29 cellular contexts compared by ENCODE assay signal in the genomic region with DNA sequence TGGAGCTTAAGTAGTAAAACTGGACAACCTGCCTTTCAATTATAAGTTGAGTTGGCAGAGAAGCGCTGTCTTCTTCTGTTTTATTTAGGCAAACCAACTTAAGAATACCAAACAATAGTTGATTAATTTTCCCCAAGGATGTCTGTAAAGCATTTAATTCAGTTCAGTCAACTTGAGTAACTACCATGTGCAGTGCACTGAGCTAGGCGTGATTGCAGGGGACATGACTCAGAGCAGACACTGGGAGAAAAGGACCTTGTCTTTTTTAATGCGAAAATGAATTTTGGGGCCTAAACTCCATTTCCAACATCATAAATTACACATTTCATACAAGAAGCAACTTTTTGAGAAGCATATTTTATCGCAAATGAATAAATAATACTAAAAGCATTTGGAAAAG.
"Had no signal": no experiment of that assay in that cellular context is flagged by ENCODE, and none has a peak within 500 bp of the region (broad histone marks: within the 10 kb centered on the region; RNA-seq: fewer than 3 reads in every experiment).

No MANE protein-coding gene starts in this region.

- DNase-seq: activated CD4-positive, alpha-beta T cell treated with anti-CD3 and anti-CD28 coated beads for 4 hours; activated CD4-positive, alpha-beta T cell treated with anti-CD3 and anti-CD28 coated beads, Interleukin-2, amount 50 U/mL, for 48 hours; activated CD8-positive, alpha-beta memory T cell treated with anti-CD3 and anti-CD28 coated beads for 24 hours; activated effector memory CD4-positive, alpha-beta T cell treated with Interleukin-2 at 50 U/mL for 16 hours; activated naive CD4-positive, alpha-beta T cell treated with Interleukin-2 at 50 U/mL for 16 hours; aorta; brain microvascular endothelial cell; dorsolateral prefrontal cortex; effector memory CD4-positive, alpha-beta T cell; glutamatergic neuron; islet precursor cell; left colon; midbrain; naive thymus-derived CD8-positive, alpha-beta T cell; nucleus accumbens; pancreas; retina; small intestine; stimulated activated CD4-positive, alpha-beta T cell treated with anti-CD3 and anti-CD28 coated beads, Interleukin-4, amount 100 ng/mL, for 24 hours; trophoblast cell had no signal

- H3K36me3 ChIP-seq: brain microvascular endothelial cell, pancreas, prostate gland, thoracic aorta had no signal

- H3K4me1 ChIP-seq: pancreas, prostate gland had no signal

- H3K36me3 Mint-ChIP-seq: activated naive CD8-positive, alpha-beta T cell; naive thymus-derived CD8-positive, alpha-beta T cell; stimulated activated effector memory CD8-positive, alpha-beta T cell treated with anti-CD3 and anti-CD28 coated beads, Interleukin-12 subunit alpha, Interleukin-12 subunit beta, amount 100 ng/mL, for 72 hours had no signal

- H3K9me3 Mint-ChIP-seq: stimulated activated naive CD8-positive, alpha-beta T cell treated with anti-CD3 and anti-CD28 coated beads, Interleukin-15, Interleukin-2, amounts not matched to agents 100 ng/mL and 50 ng/mL, for 24 hours had no signal

- H3K9me3 ChIP-seq: pancreas, prostate gland had no signal

- H3K27me3 Mint-ChIP-seq: activated naive CD8-positive, alpha-beta T cell; naive thymus-derived CD8-positive, alpha-beta T cell; stimulated activated naive CD8-positive, alpha-beta T cell treated with anti-CD3 and anti-CD28 coated beads, Interleukin-15, Interleukin-2, amounts not matched to agents 100 ng/mL and 50 ng/mL, for 24 hours had no signal

- H3K27ac ChIP-seq: brain microvascular endothelial cell, coronary artery, dorsolateral prefrontal cortex, pancreas, prostate gland, thoracic aorta, VCaP had no signal

- H3K4me3 ChIP-seq: coronary artery, dorsolateral prefrontal cortex, pancreas, prostate gland, thoracic aorta had no signal

- H3K4me1 Mint-ChIP-seq: naive thymus-derived CD8-positive, alpha-beta T cell; stimulated activated effector memory CD8-positive, alpha-beta T cell treated with anti-CD3 and anti-CD28 coated beads, Interleukin-12 subunit alpha, Interleukin-12 subunit beta, amount 100 ng/mL, for 72 hours had no signal

- H3K27me3 ChIP-seq: brain microvascular endothelial cell, dorsolateral prefrontal cortex, pancreas had no signal

- H3K4me3 Mint-ChIP-seq: activated naive CD8-positive, alpha-beta T cell; naive thymus-derived CD8-positive, alpha-beta T cell; neural crest cell; stimulated activated effector memory CD8-positive, alpha-beta T cell treated with anti-CD3 and anti-CD28 coated beads, Interleukin-12 subunit alpha, Interleukin-12 subunit beta, amount 100 ng/mL, for 72 hours; stimulated activated naive CD8-positive, alpha-beta T cell treated with anti-CD3 and anti-CD28 coated beads, Interleukin-15, Interleukin-2, amounts not matched to agents 100 ng/mL and 50 ng/mL, for 24 hours; T-helper 2 cell treated with Interferon-gamma antibody and Interleukin-4, amounts not matched to agents 5 μg/mL and 100 μg/mL, for 36 hours had no signal

- H3K27ac Mint-ChIP-seq: activated naive CD8-positive, alpha-beta T cell; naive thymus-derived CD8-positive, alpha-beta T cell; stimulated activated effector memory CD8-positive, alpha-beta T cell treated with anti-CD3 and anti-CD28 coated beads, Interleukin-12 subunit alpha, Interleukin-12 subunit beta, amount 100 ng/mL, for 72 hours; stimulated activated naive CD8-positive, alpha-beta T cell treated with anti-CD3 and anti-CD28 coated beads, Interleukin-15, Interleukin-2, amounts not matched to agents 100 ng/mL and 50 ng/mL, for 24 hours; T-helper 2 cell treated with Interferon-gamma antibody and Interleukin-4, amounts not matched to agents 5 μg/mL and 100 μg/mL, for 36 hours had no signal
